In genomic region chr12:32235251-32235650, GRCh38 we compare ENCODE assay signal across 27 cellular contexts.
"Had no signal": no experiment of that assay in that cellular context is flagged by ENCODE, and none has a peak within 500 bp of the region (broad histone marks: within the 10 kb centered on the region; RNA-seq: fewer than 3 reads in every experiment).

No MANE protein-coding gene starts in this region.

- ATAC-seq: activated T-cell treated with anti-CD3 and anti-CD28 coated beads, Interleukin-2, amount 50 U/mL, for 4 hours; activated T-helper 17 cell treated with anti-CD3 and anti-CD28 coated beads, Interleukin-2, amount 50 U/mL, for 72 hours; foreskin keratinocyte; gastroesophageal sphincter; WTC11 had no signal

- H3K4me1 Mint-ChIP-seq: activated CD4-positive, alpha-beta memory T cell treated with anti-CD3 and anti-CD28 coated beads, Interleukin-2, amount 10 ng/mL, durations not matched to agents 7 days and 5 days; activated CD4-positive, alpha-beta T cell treated with anti-CD3 and anti-CD28 coated beads, Interleukin-2, amount 10 ng/mL, durations not matched to agents 7 days and 5 days; activated T-helper 17 cell treated with anti-CD3 and anti-CD28 coated beads, Interleukin-2, amount 50 U/mL, for 72 hours; central memory CD8-positive, alpha-beta T cell had no signal

- H3K27ac Mint-ChIP-seq: activated CD4-positive, alpha-beta memory T cell treated with anti-CD3 and anti-CD28 coated beads, Interleukin-2, amount 10 ng/mL, durations not matched to agents 7 days and 5 days; activated CD4-positive, alpha-beta T cell treated with anti-CD3 and anti-CD28 coated beads, Interleukin-2, amount 10 ng/mL, durations not matched to agents 7 days and 5 days; activated naive CD8-positive, alpha-beta T cell; activated T-helper 17 cell treated with anti-CD3 and anti-CD28 coated beads, Interleukin-2, amount 50 U/mL, for 72 hours; dendritic cell treated with granulocyte-macrophage colony-stimulating factor and Interleukin-4, amounts not matched to agents 40 ng/mL and 50 ng/mL, for 4 days; endodermal cell; WTC11 had no signal

- DNase-seq: activated CD4-positive, alpha-beta memory T cell treated with anti-CD3 and anti-CD28 coated beads, Interleukin-2, amount 10 ng/mL, durations not matched to agents 7 days and 5 days; activated CD4-positive, alpha-beta T cell treated with anti-CD3 and anti-CD28 coated beads for 1 hour; activated CD4-positive, alpha-beta T cell treated with anti-CD3 and anti-CD28 coated beads for 4 hours; activated CD4-positive, alpha-beta T cell treated with anti-CD3 and anti-CD28 coated beads, Interleukin-2, amount 10 ng/mL, durations not matched to agents 7 days and 5 days; activated CD4-positive, alpha-beta T cell treated with anti-CD3 and anti-CD28 coated beads, Interleukin-2, amount 50 U/mL, for 4 hours; activated CD8-positive, alpha-beta memory T cell treated with anti-CD3 and anti-CD28 coated beads, Interleukin-2, amount 50 U/mL, for 48 hours; activated effector memory CD4-positive, alpha-beta T cell treated with Interleukin-2 at 50 U/mL for 16 hours; activated gamma-delta T cell treated with Interleukin-2 at 50 U/mL for 16 hours; activated naive CD4-positive, alpha-beta T cell treated with anti-CD3 and anti-CD28 coated beads, Interleukin-2, amount 50 U/mL, for 16 hours; activated naive CD4-positive, alpha-beta T cell treated with Interleukin-2 at 50 U/mL for 16 hours; activated T-cell treated with anti-CD3 and anti-CD28 coated beads for 4 hours; activated T-cell treated with anti-CD3 and anti-CD28 coated beads, Interleukin-2, amount 50 U/mL, for 4 hours; amniotic stem cell; anterior cingulate cortex; brain microvascular endothelial cell; dorsolateral prefrontal cortex; effector memory CD4-positive, alpha-beta T cell; endodermal cell; foreskin keratinocyte; head of caudate nucleus; T-helper 2 cell had no signal

- H3K9me3 Mint-ChIP-seq: activated CD4-positive, alpha-beta T cell treated with anti-CD3 and anti-CD28 coated beads, Interleukin-2, amount 10 ng/mL, durations not matched to agents 7 days and 5 days; central memory CD8-positive, alpha-beta T cell had no signal

- H3K4me3 Mint-ChIP-seq: activated CD4-positive, alpha-beta memory T cell treated with anti-CD3 and anti-CD28 coated beads, Interleukin-2, amount 10 ng/mL, durations not matched to agents 7 days and 5 days; activated CD4-positive, alpha-beta T cell treated with anti-CD3 and anti-CD28 coated beads, Interleukin-2, amount 10 ng/mL, durations not matched to agents 7 days and 5 days; activated naive CD8-positive, alpha-beta T cell; activated T-cell treated with anti-CD3 and anti-CD28 coated beads, Interleukin-2, amount 50 U/mL, for 4 hours; activated T-helper 17 cell treated with anti-CD3 and anti-CD28 coated beads, Interleukin-2, amount 50 U/mL, for 72 hours; central memory CD8-positive, alpha-beta T cell; dendritic cell treated with granulocyte-macrophage colony-stimulating factor and Interleukin-4, amounts not matched to agents 40 ng/mL and 50 ng/mL, for 4 days; endodermal cell; WTC11 had no signal

- H3K27me3 Mint-ChIP-seq: activated CD4-positive, alpha-beta memory T cell treated with anti-CD3 and anti-CD28 coated beads, Interleukin-2, amount 10 ng/mL, durations not matched to agents 7 days and 5 days; activated CD4-positive, alpha-beta T cell treated with anti-CD3 and anti-CD28 coated beads, Interleukin-2, amount 10 ng/mL, durations not matched to agents 7 days and 5 days; activated naive CD8-positive, alpha-beta T cell; activated T-helper 17 cell treated with anti-CD3 and anti-CD28 coated beads, Interleukin-2, amount 50 U/mL, for 72 hours; central memory CD8-positive, alpha-beta T cell; dendritic cell treated with granulocyte-macrophage colony-stimulating factor and Interleukin-4, amounts not matched to agents 40 ng/mL and 50 ng/mL, for 4 days had no signal
